Comparison of ENCODE assay signal across 19 cellular contexts in the genomic region with DNA sequence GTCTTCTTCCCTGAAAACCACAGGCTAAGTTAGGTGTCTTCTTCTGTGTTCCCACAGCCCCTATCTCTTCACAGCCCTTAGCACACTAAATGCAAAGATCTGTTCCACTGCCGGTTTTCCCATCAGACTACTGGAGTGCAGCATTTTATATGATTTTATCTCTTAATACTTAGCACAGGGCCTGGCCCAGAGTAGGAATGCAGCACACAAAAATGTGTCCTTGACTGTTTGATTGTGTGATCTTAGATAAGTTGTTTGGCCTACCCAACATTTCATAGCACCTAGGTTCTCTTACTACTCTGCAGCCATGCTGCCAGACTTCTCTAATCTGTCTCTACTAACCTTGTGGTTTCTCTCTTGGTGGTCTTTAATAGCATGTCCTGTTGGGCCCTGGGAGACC.
"Had no signal": no experiment of that assay in that cellular context is flagged by ENCODE, and none has a peak within 500 bp of the region (broad histone marks: within the 10 kb centered on the region; RNA-seq: fewer than 3 reads in every experiment).

No MANE protein-coding gene starts in this region.

- H3K4me1 Mint-ChIP-seq: nephron progenitor cell had no signal

- H3K27ac ChIP-seq: ascending aorta, breast epithelium, gastroesophageal sphincter, heart left ventricle, tibial artery had no signal

- H3K27me3 Mint-ChIP-seq: activated CD4-positive, alpha-beta T cell treated with anti-CD3 and anti-CD28 coated beads for 36 hours; activated naive CD8-positive, alpha-beta T cell treated with anti-CD3 and anti-CD28 coated beads, Interleukin-2, amount 50 U/mL, for 24 hours had no signal

- DNase-seq: activated CD4-positive, alpha-beta T cell treated with anti-CD3 and anti-CD28 coated beads for 36 hours; activated CD4-positive, alpha-beta T cell treated with anti-CD3 and anti-CD28 coated beads, Interleukin-2, amount 50 U/mL, for 48 hours; activated naive CD4-positive, alpha-beta T cell treated with Interleukin-2 at 50 U/mL for 16 hours; activated naive CD8-positive, alpha-beta T cell treated with anti-CD3 and anti-CD28 coated beads, Interleukin-2, amount 50 U/mL, for 24 hours; cerebellar nuclear complex; effector CD4-positive, alpha-beta T cell; heart left ventricle; nephron progenitor cell; stimulated activated CD4-positive, alpha-beta T cell treated with anti-CD3 and anti-CD28 coated beads, Interleukin-12 subunit alpha, Interleukin-12 subunit beta, amount 100 ng/mL, for 4 hours; stimulated activated CD4-positive, alpha-beta T cell treated with anti-CD3 and anti-CD28 coated beads, Interleukin-1b, Interleukin-23, amount 100 ng/mL, for 48 hours; stimulated activated CD8-positive, alpha-beta memory T cell treated with anti-CD3 and anti-CD28 coated beads, Interleukin-4, amount 100 ng/mL, for 48 hours; stimulated activated naive CD4-positive, alpha-beta T cell treated with Interleukin-2 at 50 U/mL for 16 hours; substantia nigra; tibial artery had no signal

- H3K4me3 ChIP-seq: ascending aorta, breast epithelium, gastroesophageal sphincter, heart left ventricle, tibial artery had no signal

- H3K9me3 ChIP-seq: ascending aorta, breast epithelium, gastroesophageal sphincter, tibial artery had no signal

- H3K4me3 Mint-ChIP-seq: activated CD4-positive, alpha-beta T cell treated with anti-CD3 and anti-CD28 coated beads for 36 hours; activated naive CD8-positive, alpha-beta T cell treated with anti-CD3 and anti-CD28 coated beads, Interleukin-2, amount 50 U/mL, for 24 hours; nephron progenitor cell had no signal

- H3K36me3 ChIP-seq: ascending aorta, breast epithelium, gastroesophageal sphincter, heart left ventricle, tibial artery had no signal

- ATAC-seq: activated CD4-positive, alpha-beta T cell treated with anti-CD3 and anti-CD28 coated beads for 36 hours; activated naive CD8-positive, alpha-beta T cell treated with anti-CD3 and anti-CD28 coated beads, Interleukin-2, amount 50 U/mL, for 24 hours; esophagus mucosa; gastroesophageal sphincter; heart left ventricle had no signal

- H3K27me3 ChIP-seq: ascending aorta, breast epithelium, gastroesophageal sphincter, heart left ventricle, tibial artery had no signal

- H3K27ac Mint-ChIP-seq: activated CD4-positive, alpha-beta T cell treated with anti-CD3 and anti-CD28 coated beads for 36 hours; activated naive CD8-positive, alpha-beta T cell treated with anti-CD3 and anti-CD28 coated beads, Interleukin-2, amount 50 U/mL, for 24 hours; activated T-helper 2 cell treated with anti-CD3 and anti-CD28 coated beads, Interferon-gamma antibody, Interleukin-2, Interleukin-4, amounts not matched to agents 10 μg/mL and 5 μg/mL and 100 μg/mL, durations not matched to agents 14 hours and 24 hours and 36 hours; nephron progenitor cell had no signal
